ENCODE assay signal across 15 cellular contexts in genomic region chr22:45689195-45689594, GRCh38. TPM values are rescaled to one million over a fixed set of nuclear protein-coding genes. Genes with fewer than 3 reads are reported as not detected.
DNase-seq lines count a peak whose midpoint lies in the region; ATAC-seq, FAIRE-seq and TF ChIP-seq lines count a peak whose summit lies in the region.
"Had no signal": no experiment of that assay in that cellular context is flagged by ENCODE, and none has a peak within 500 bp of the region (broad histone marks: within the 10 kb centered on the region; RNA-seq: fewer than 3 reads in every experiment).

No MANE protein-coding gene starts in this region.

- H4K20me1 ChIP-seq in mammary epithelial cell (ENCODE audit: insufficient read depth, low read length), result no peaks in the 10 kb centered on the region

- no TSS peak for BruUV-seq in mammary epithelial cell (replicated peaks; lab: Mats Ljungman, UMichigan)

- H3K9me3 Mint-ChIP-seq in stimulated activated naive CD8-positive, alpha-beta T cell treated with anti-CD3 and anti-CD28 coated beads, Interleukin-15, Interleukin-2, amounts not matched to agents 100 ng/mL and 50 ng/mL, for 24 hours, result no peaks in the 10 kb centered on the region
- no peaks in the 10 kb centered on the region for H3K9me3 Mint-ChIP-seq in activated T-helper 1 cell treated with anti-CD3 and anti-CD28 coated beads, Interleukin-12 subunit alpha, Interleukin-12 subunit beta, Interleukin-2, Interleukin-4 antibody, amounts not matched to agents 30 ng/mL and 10 ng/mL and 1 ng/mL, durations not matched to agents 14 hours and 24 hours and 36 hours
- H3K9me3 Mint-ChIP-seq in type B pancreatic cell, result no peaks in the 10 kb centered on the region
- H3K9me3 Mint-ChIP-seq: naive thymus-derived CD4-positive, alpha-beta T cell had no signal

- intact Hi-C loops in mammary epithelial cell (cut with micrococcal nuclease), result no loop called here
- intact Hi-C loops in lower lobe of right lung (cut with DNase I), result no loop called here
- intact Hi-C loops in activated T-helper 1 cell treated with anti-CD3 and anti-CD28 coated beads, Interleukin-12 subunit alpha, Interleukin-12 subunit beta, Interleukin-2, Interleukin-4 antibody, amounts not matched to agents 30 ng/mL and 10 ng/mL and 1 ng/mL, durations not matched to agents 14 hours and 24 hours and 36 hours (cut with micrococcal nuclease), result no loop called here

- in situ Hi-C loops in mammary epithelial cell (cut with MboI; ENCODE audit: low sequenced_read_pairs in 2 of 2), result no loop called here

- FAIRE-seq in urothelium cell line (lab: Jason Lieb, UNC), result peak; percentile 65

- ATAC-seq in stimulated activated naive CD8-positive, alpha-beta T cell treated with anti-CD3 and anti-CD28 coated beads, Interleukin-15, Interleukin-2, amounts not matched to agents 100 U/mL and 50 U/mL, for 24 hours, result no peak
- ATAC-seq in lower lobe of right lung, result peak in 1 of 2 donors; percentile 12
- ATAC-seq: naive thymus-derived CD4-positive, alpha-beta T cell had no signal

- H3K4me1 ChIP-seq in mammary epithelial cell (ENCODE audit: insufficient read depth, low read length) (peaks cover 35% of the 10 kb centered on the region), lower lobe of right lung (peaks cover 45% of the 10 kb centered on the region)

- TF ChIP-seq CTCF in mammary epithelial cell (conservative IDR thresholded peaks at IDR 0.05 in 1 of 2, IDR thresholded peaks at IDR 0.05 in 1 of 2; ENCODE audit: extremely low read depth in 1 of 2, insufficient read depth in 1 of 2, low read depth in 1 of 2, low read length in 2 of 2) (no peak), lower lobe of right lung (IDR thresholded peaks at IDR 0.05) (no peak), type B pancreatic cell (conservative IDR thresholded peaks at IDR 0.05) (no peak)

- no peak overlapping the region for H3K4me3 Mint-ChIP-seq in stimulated activated naive CD8-positive, alpha-beta T cell treated with anti-CD3 and anti-CD28 coated beads, Interleukin-15, Interleukin-2, amounts not matched to agents 100 ng/mL and 50 ng/mL, for 24 hours
- H3K4me3 Mint-ChIP-seq in activated T-helper 1 cell treated with anti-CD3 and anti-CD28 coated beads, Interleukin-12 subunit alpha, Interleukin-12 subunit beta, Interleukin-2, Interleukin-4 antibody, amounts not matched to agents 30 ng/mL and 10 ng/mL and 1 ng/mL, durations not matched to agents 14 hours and 24 hours and 36 hours, result no peak overlapping the region
- H3K4me3 Mint-ChIP-seq in type B pancreatic cell, result no peak overlapping the region
- H3K4me3 Mint-ChIP-seq: naive thymus-derived CD4-positive, alpha-beta T cell had no signal

- H3K27me3 ChIP-seq in mammary epithelial cell (ENCODE audit: insufficient read depth, low read length) (no peaks in the 10 kb centered on the region), lower lobe of right lung (ENCODE audit: low read depth) (no peaks in the 10 kb centered on the region)

- peaks cover 5% of the 10 kb centered on the region for H3K4me1 Mint-ChIP-seq in stimulated activated naive CD8-positive, alpha-beta T cell treated with anti-CD3 and anti-CD28 coated beads, Interleukin-15, Interleukin-2, amounts not matched to agents 100 ng/mL and 50 ng/mL, for 24 hours (ENCODE audit: low read depth)
- H3K4me1 Mint-ChIP-seq in activated T-helper 1 cell treated with anti-CD3 and anti-CD28 coated beads, Interleukin-12 subunit alpha, Interleukin-12 subunit beta, Interleukin-2, Interleukin-4 antibody, amounts not matched to agents 30 ng/mL and 10 ng/mL and 1 ng/mL, durations not matched to agents 14 hours and 24 hours and 36 hours (ENCODE audit: low read depth), result peaks cover 5% of the 10 kb centered on the region
- H3K4me1 Mint-ChIP-seq in type B pancreatic cell (ENCODE audit: unreplicated experiment), result peaks cover 21% of the 10 kb centered on the region

- H3K9ac ChIP-seq in mammary epithelial cell (ENCODE audit: insufficient read depth, low read length), result no peak overlapping the region

- H3K27ac ChIP-seq in mammary epithelial cell (ENCODE audit: insufficient read depth, low read depth, low read length) (no peak overlapping the region), lower lobe of right lung (peak overlapping the region; percentile 56)

- no peaks in the 10 kb centered on the region for H3K9me3 ChIP-seq in mammary epithelial cell (replicated peaks; ENCODE audit: insufficient read depth, low read length)
- no peaks in the 10 kb centered on the region for H3K9me3 ChIP-seq in lower lobe of right lung
- H3K9me3 ChIP-seq: Caco-2 had no signal

- H3K27ac Mint-ChIP-seq in stimulated activated naive CD8-positive, alpha-beta T cell treated with anti-CD3 and anti-CD28 coated beads, Interleukin-15, Interleukin-2, amounts not matched to agents 100 ng/mL and 50 ng/mL, for 24 hours, result peak overlapping the region; percentile 6
- no peak overlapping the region for H3K27ac Mint-ChIP-seq in activated T-helper 1 cell treated with anti-CD3 and anti-CD28 coated beads, Interleukin-12 subunit alpha, Interleukin-12 subunit beta, Interleukin-2, Interleukin-4 antibody, amounts not matched to agents 30 ng/mL and 10 ng/mL and 1 ng/mL, durations not matched to agents 14 hours and 24 hours and 36 hours
- H3K27ac Mint-ChIP-seq in type B pancreatic cell, result no peak overlapping the region

- H3K36me3 Mint-ChIP-seq in stimulated activated naive CD8-positive, alpha-beta T cell treated with anti-CD3 and anti-CD28 coated beads, Interleukin-15, Interleukin-2, amounts not matched to agents 100 ng/mL and 50 ng/mL, for 24 hours (ENCODE audit: low read depth), result peaks cover 30% of the 10 kb centered on the region
- H3K36me3 Mint-ChIP-seq in activated T-helper 1 cell treated with anti-CD3 and anti-CD28 coated beads, Interleukin-12 subunit alpha, Interleukin-12 subunit beta, Interleukin-2, Interleukin-4 antibody, amounts not matched to agents 30 ng/mL and 10 ng/mL and 1 ng/mL, durations not matched to agents 14 hours and 24 hours and 36 hours (ENCODE audit: low read depth), result peaks cover 22% of the 10 kb centered on the region
- peaks cover 28% of the 10 kb centered on the region for H3K36me3 Mint-ChIP-seq in type B pancreatic cell

- no peak for DNase-seq in stimulated activated naive CD8-positive, alpha-beta T cell treated with anti-CD3 and anti-CD28 coated beads, Interleukin-15, Interleukin-2, amounts not matched to agents 100 U/mL and 50 U/mL, for 24 hours
- DNase-seq in mammary epithelial cell (no peak), lower lobe of right lung (no peak), urothelium cell line (ENCODE audit: low spot score) (no peak), type B pancreatic cell (ENCODE audit: extremely low spot score, unreplicated experiment) (no peak)
- DNase-seq in stimulated activated CD4-positive, alpha-beta T cell treated with anti-CD3 and anti-CD28 coated beads, Interleukin-4, amount 100 ng/mL, for 24 hours, result no peak
- DNase-seq in activated T-helper 1 cell treated with anti-CD3 and anti-CD28 coated beads, Interleukin-12 subunit alpha, Interleukin-12 subunit beta, Interleukin-2, Interleukin-4 antibody, amounts not matched to agents 30 ng/mL and 10 ng/mL and 1 ng/mL, durations not matched to agents 14 hours and 24 hours and 36 hours (ENCODE audit: low spot score), result no peak
- DNase-seq: activated gamma-delta T cell treated with Interleukin-2 at 50 U/mL for 16 hours; central memory CD4-positive, alpha-beta T cell; naive thymus-derived CD4-positive, alpha-beta T cell; NCI-H2171; NK-92 treated with Interleukin-12 subunit alpha and Interleukin-12 subunit beta, amount 100 ng/mL, for 24 hours; stimulated activated CD4-positive, alpha-beta T cell treated with anti-CD3 and anti-CD28 coated beads, Interleukin-4, amount 100 ng/mL, for 4 hours had no signal

- peak overlapping the region; percentile 66 for H3K4me2 ChIP-seq in mammary epithelial cell (ENCODE audit: insufficient read depth, low read depth, low read length)

- peaks cover 79% of the 10 kb centered on the region for H3K79me2 ChIP-seq in mammary epithelial cell (ENCODE audit: insufficient read depth, low read length)

- CTCF ChIA-PET in mammary epithelial cell (lab: Charles Lee; ENCODE audit: low non-redundant PET), result no interaction called here

- H3K4me3 ChIP-seq in mammary epithelial cell (replicated peaks in 1 of 3; ENCODE audit: insufficient read depth in 1 of 3, low read depth in 2 of 3, low read length in 3 of 3) (no peak overlapping the region), lower lobe of right lung (no peak overlapping the region)

- H3K27me3 Mint-ChIP-seq in stimulated activated naive CD8-positive, alpha-beta T cell treated with anti-CD3 and anti-CD28 coated beads, Interleukin-15, Interleukin-2, amounts not matched to agents 100 ng/mL and 50 ng/mL, for 24 hours, result no peaks in the 10 kb centered on the region
- no peaks in the 10 kb centered on the region for H3K27me3 Mint-ChIP-seq in activated T-helper 1 cell treated with anti-CD3 and anti-CD28 coated beads, Interleukin-12 subunit alpha, Interleukin-12 subunit beta, Interleukin-2, Interleukin-4 antibody, amounts not matched to agents 30 ng/mL and 10 ng/mL and 1 ng/mL, durations not matched to agents 14 hours and 24 hours and 36 hours (ENCODE audit: insufficient read depth)
- no peaks in the 10 kb centered on the region for H3K27me3 Mint-ChIP-seq in type B pancreatic cell
- H3K27me3 Mint-ChIP-seq: naive thymus-derived CD4-positive, alpha-beta T cell had no signal

- dilution Hi-C loops in mammary epithelial cell (cut with HindIII; ENCODE audit: low sequenced_read_pairs), result no loop called here

- H2AFZ ChIP-seq in mammary epithelial cell (ENCODE audit: low read depth, low read length), result no peak overlapping the region

- peaks cover 14% of the 10 kb centered on the region for H3K36me3 ChIP-seq in mammary epithelial cell (ENCODE audit: insufficient read depth, low read length)
- peaks cover 39% of the 10 kb centered on the region for H3K36me3 ChIP-seq in lower lobe of right lung

RNA-seq across cellular contexts. Expression of gene ATXN10, which starts 17.6 kb away (rescaled TPM):
- total RNA-seq in mammary epithelial cell, result 100 to 1,000 TPM in 1 of 2 donors, 10 to 100 TPM in 1; 92.9 to 131 TPM
- 197 TPM for polyA plus RNA-seq in mammary epithelial cell
- 259 TPM for polyA minus RNA-seq in mammary epithelial cell
- total RNA-seq in lower lobe of right lung, result 106 TPM
- 110 and 119 TPM in 2 replicates for total RNA-seq in activated T-helper 1 cell treated with anti-CD3 and anti-CD28 coated beads, Interleukin-12 subunit alpha, Interleukin-12 subunit beta, Interleukin-2, Interleukin-4 antibody, amounts not matched to agents 30 ng/mL and 10 ng/mL and 1 ng/mL, durations not matched to agents 14 hours and 24 hours and 36 hours
- 117 and 182 TPM in 2 replicates for total RNA-seq in type B pancreatic cell (ENCODE audit: low replicate concordance)
